17 cellular contexts compared by ENCODE assay signal in genomic region chr21:42489006-42489563, GRCh38. TPM values are rescaled to one million over a fixed set of nuclear protein-coding genes. Genes with fewer than 3 reads are reported as not detected.
DNase-seq lines count a peak whose midpoint lies in the region; ATAC-seq, FAIRE-seq and TF ChIP-seq lines count a peak whose summit lies in the region.
"Had no signal": no experiment of that assay in that cellular context is flagged by ENCODE, and none has a peak within 500 bp of the region (broad histone marks: within the 10 kb centered on the region; RNA-seq: fewer than 3 reads in every experiment).

No MANE protein-coding gene starts in this region.

- H3K4me1 ChIP-seq in HEK293 (ENCODE audit: control insufficient read depth, insufficient read depth, low read length), result no peaks in the 10 kb centered on the region
- H3K4me1 ChIP-seq: HAP-1 had no signal

- no peaks in the 10 kb centered on the region for H3K27me3 ChIP-seq in bronchial epithelial cell (ENCODE audit: control insufficient read depth, insufficient read depth, low read length)

- FAIRE-seq in GM12891 (lab: Jason Lieb, UNC) (peak; percentile 75), bronchial epithelial cell (lab: Jason Lieb, UNC) (peak; percentile 83)
- FAIRE-seq: H54 had no signal

- no peak for ATAC-seq in stimulated activated naive B cell treated with anti-CD40 and anti-IgM and Interleukin-4, amounts not matched to agents 10 μg/mL and 1 μg/mL and 100 μg/mL, for 72 hours (replicated peaks)
- ATAC-seq in HG02884 (IDR thresholded peaks at IDR 0.05; ENCODE audit: unreplicated experiment), result no peak
- ATAC-seq: GM23338 had no signal

- no peaks in the 10 kb centered on the region for H3K9me3 ChIP-seq in HEK293 (ENCODE audit: control insufficient read depth, insufficient read depth, low read depth, low read length)
- H3K9me3 ChIP-seq: HAP-1 had no signal

- no peak overlapping the region for H3K4me3 Mint-ChIP-seq in stimulated activated naive B cell treated with anti-CD40 and anti-IgM and Interleukin-4, amounts not matched to agents 10 μg/mL and 1 μg/mL and 100 μg/mL, for 72 hours
- H3K4me3 Mint-ChIP-seq: CD4-positive, alpha-beta memory T cell; GM23338 had no signal

- DNase-seq in GM12891 (ENCODE audit: insufficient read length, low spot score) (no peak), bronchial epithelial cell (ENCODE audit: low read depth) (no peak), retina (no peak)
- DNase-seq in stimulated activated naive B cell treated with anti-CD40 and anti-IgM and Interleukin-4, amounts not matched to agents 10 μg/mL and 1 μg/mL and 100 μg/mL, for 72 hours, result no peak
- DNase-seq: C1 segment of cervical spinal cord; Calu3; CD4-positive, alpha-beta memory T cell; COR-L47; DMS53; DMS79 treated with DMSO at 0.1 percent for 48 hours; GF-D8 had no signal

- POLR2A ChIA-PET in HEK293 (lab: Yijun Ruan, JAX), result no interaction called here

- no peak for TF ChIP-seq POLR2A in GM12891 (IDR thresholded peaks at IDR 0.05; ENCODE audit: low read depth, low read length)

- TF ChIP-seq CTCF in HEK293 (tag by site-specific recombination; IDR thresholded peaks at IDR 0.05) (no peak), bronchial epithelial cell (IDR thresholded peaks at IDR 0.05; ENCODE audit: insufficient read depth, low read length, severe bottlenecking) (no peak)

- peaks cover 3 to 6% of the 10 kb centered on the region in 2 donors for H3K36me3 Mint-ChIP-seq in stimulated activated naive B cell treated with anti-CD40 and anti-IgM and Interleukin-4, amounts not matched to agents 10 μg/mL and 1 μg/mL and 100 μg/mL, for 72 hours
- H3K36me3 Mint-ChIP-seq: CD4-positive, alpha-beta memory T cell had no signal

- H3K9me3 Mint-ChIP-seq in stimulated activated naive B cell treated with anti-CD40 and anti-IgM and Interleukin-4, amounts not matched to agents 10 μg/mL and 1 μg/mL and 100 μg/mL, for 72 hours, result peaks cover 6 to 7% of the 10 kb centered on the region in 2 donors
- H3K9me3 Mint-ChIP-seq: GM23338 had no signal

- H3K4me1 Mint-ChIP-seq in stimulated activated naive B cell treated with anti-CD40 and anti-IgM and Interleukin-4, amounts not matched to agents 10 μg/mL and 1 μg/mL and 100 μg/mL, for 72 hours, result peaks cover under 1 to 7% of the 10 kb centered on the region in 2 donors

- H3K36me3 ChIP-seq in HEK293 (ENCODE audit: control insufficient read depth in 2 of 2, insufficient read depth in 1 of 2, low read length in 2 of 2) (no peaks in the 10 kb centered on the region), bronchial epithelial cell (ENCODE audit: control insufficient read depth, insufficient read depth, low read length) (no peaks in the 10 kb centered on the region)
- H3K36me3 ChIP-seq: HAP-1 had no signal

- peak overlapping the region; percentile 76 for H3K27ac Mint-ChIP-seq in stimulated activated naive B cell treated with anti-CD40 and anti-IgM and Interleukin-4, amounts not matched to agents 10 μg/mL and 1 μg/mL and 100 μg/mL, for 72 hours
- H3K27ac Mint-ChIP-seq: CD4-positive, alpha-beta memory T cell; GM23338 had no signal

- no peak overlapping the region for H3K27ac ChIP-seq in HEK293 (ENCODE audit: extremely low read depth, low read depth, low read length)

- CTCF ChIA-PET in HEK293 (lab: Yijun Ruan, JAX), result no interaction called here

- H3K4me3 ChIP-seq in HEK293 (ENCODE audit: low read depth, low read length), result no peak overlapping the region
- H3K4me3 ChIP-seq in bronchial epithelial cell (ENCODE audit: low read depth, low read length), result no peak overlapping the region
- H3K4me3 ChIP-seq: GM23338, HAP-1 had no signal

- H3K27me3 Mint-ChIP-seq in stimulated activated naive B cell treated with anti-CD40 and anti-IgM and Interleukin-4, amounts not matched to agents 10 μg/mL and 1 μg/mL and 100 μg/mL, for 72 hours, result peaks cover 17 to 27% of the 10 kb centered on the region in 2 donors

TF ChIP-seq in GM12891, 5 proteins besides CTCF, POLR2A, EP300 and RAD21:
- TF ChIP-seq POLR2AphosphoS5 (IDR thresholded peaks at IDR 0.05; ENCODE audit: low read depth, low read length) (no peak), PAX5 (IDR thresholded peaks at IDR 0.05; ENCODE audit: insufficient read depth, low read length, severe bottlenecking) (no peak), SPI1 (IDR thresholded peaks at IDR 0.05; ENCODE audit: low read depth, low read length) (no peak), TAF1 (IDR thresholded peaks at IDR 0.05; ENCODE audit: low read depth, low read length) (no peak), POU2F2 (IDR thresholded peaks at IDR 0.05; ENCODE audit: low read depth, low read length) (no peak)

TF ChIP-seq in HEK293, 187 proteins besides CTCF, POLR2A, EP300 and RAD21 (continues in another document):
- TF ChIP-seq ZNF423 (tag by site-specific recombination; IDR thresholded peaks at IDR 0.05) (no peak), OSR2 (tag by site-specific recombination; IDR thresholded peaks at IDR 0.05) (no peak), ZNF248 (tag by site-specific recombination; IDR thresholded peaks at IDR 0.05) (no peak; the same call in 1 of the 2 replicates), SALL2 (tag by site-specific recombination; IDR thresholded peaks at IDR 0.05; ENCODE audit: borderline replicate concordance) (no peak), YY2 (tag by site-specific recombination; IDR thresholded peaks at IDR 0.05) (no peak), GLI2 (tag by site-specific recombination; IDR thresholded peaks at IDR 0.05; ENCODE audit: borderline replicate concordance, low read depth) (no peak), ZNF488 (tag by site-specific recombination; IDR thresholded peaks at IDR 0.05) (no peak), ZNF138 (tag by site-specific recombination; IDR thresholded peaks at IDR 0.05; ENCODE audit: borderline replicate concordance) (no peak), ZNF624 (tag by site-specific recombination; IDR thresholded peaks at IDR 0.05) (0 out of 2 replicates have a peak, but pooled peaks have one; percentile 46), ZNF302 (tag by site-specific recombination; IDR thresholded peaks at IDR 0.05; ENCODE audit: low read depth) (no peak)
- TF ChIP-seq, protein P1, sequence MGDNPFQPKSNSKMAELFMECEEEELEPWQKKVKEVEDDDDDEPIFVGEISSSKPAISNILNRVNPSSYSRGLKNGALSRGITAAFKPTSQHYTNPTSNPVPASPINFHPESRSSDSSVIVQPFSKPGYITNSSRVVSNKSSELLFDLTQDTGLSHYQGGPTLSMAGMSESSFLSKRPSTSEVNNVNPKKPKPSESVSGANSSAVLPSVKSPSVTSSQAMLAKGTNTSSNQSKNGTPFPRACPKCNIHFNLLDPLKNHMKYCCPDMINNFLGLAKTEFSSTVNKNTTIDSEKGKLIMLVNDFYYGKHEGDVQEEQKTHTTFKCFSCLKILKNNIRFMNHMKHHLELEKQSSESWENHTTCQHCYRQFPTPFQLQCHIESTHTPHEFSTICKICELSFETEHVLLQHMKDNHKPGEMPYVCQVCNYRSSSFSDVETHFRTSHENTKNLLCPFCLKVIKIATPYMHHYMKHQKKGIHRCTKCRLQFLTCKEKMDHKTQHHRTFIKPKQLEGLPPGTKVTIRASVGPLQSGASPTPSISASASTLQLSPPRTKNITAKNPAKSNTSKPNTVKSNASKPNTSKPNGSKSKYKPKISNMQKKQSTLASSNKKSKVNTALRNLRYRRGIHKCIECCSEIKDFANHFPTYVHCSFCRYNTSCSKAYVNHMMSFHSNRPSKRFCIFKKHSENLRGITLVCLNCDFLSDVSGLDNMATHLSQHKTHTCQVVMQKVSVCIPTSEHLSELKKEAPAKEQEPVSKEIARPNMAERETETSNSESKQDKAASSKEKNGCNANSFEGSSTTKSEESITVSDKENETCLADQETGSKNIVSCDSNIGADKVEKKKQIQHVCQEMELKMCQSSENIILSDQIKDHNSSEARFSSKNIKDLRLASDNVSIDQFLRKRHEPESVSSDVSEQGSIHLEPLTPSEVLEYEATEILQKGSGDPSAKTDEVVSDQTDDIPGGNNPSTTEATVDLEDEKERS (tag by site-specific recombination; IDR thresholded peaks at IDR 0.05), result no peak
- TF ChIP-seq, protein P2, sequence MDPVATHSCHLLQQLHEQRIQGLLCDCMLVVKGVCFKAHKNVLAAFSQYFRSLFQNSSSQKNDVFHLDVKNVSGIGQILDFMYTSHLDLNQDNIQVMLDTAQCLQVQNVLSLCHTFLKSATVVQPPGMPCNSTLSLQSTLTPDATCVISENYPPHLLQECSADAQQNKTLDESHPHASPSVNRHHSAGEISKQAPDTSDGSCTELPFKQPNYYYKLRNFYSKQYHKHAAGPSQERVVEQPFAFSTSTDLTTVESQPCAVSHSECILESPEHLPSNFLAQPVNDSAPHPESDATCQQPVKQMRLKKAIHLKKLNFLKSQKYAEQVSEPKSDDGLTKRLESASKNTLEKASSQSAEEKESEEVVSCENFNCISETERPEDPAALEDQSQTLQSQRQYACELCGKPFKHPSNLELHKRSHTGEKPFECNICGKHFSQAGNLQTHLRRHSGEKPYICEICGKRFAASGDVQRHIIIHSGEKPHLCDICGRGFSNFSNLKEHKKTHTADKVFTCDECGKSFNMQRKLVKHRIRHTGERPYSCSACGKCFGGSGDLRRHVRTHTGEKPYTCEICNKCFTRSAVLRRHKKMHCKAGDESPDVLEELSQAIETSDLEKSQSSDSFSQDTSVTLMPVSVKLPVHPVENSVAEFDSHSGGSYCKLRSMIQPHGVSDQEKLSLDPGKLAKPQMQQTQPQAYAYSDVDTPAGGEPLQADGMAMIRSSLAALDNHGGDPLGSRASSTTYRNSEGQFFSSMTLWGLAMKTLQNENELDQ (tag by site-specific recombination; IDR thresholded peaks at IDR 0.05; ENCODE audit: low read depth), result 0 out of 2 replicates have a peak, but pooled peaks have one; percentile 25

RNA-seq across cellular contexts. Expression of gene RSPH1, which starts 6.9 kb away (rescaled TPM):
- 2.6 TPM for polyA plus RNA-seq in GM12891 (2012; ENCODE audit: low read depth, missing spikeins)
- total RNA-seq in bronchial epithelial cell, result under 0.01 and 0.38 TPM in 2 replicates
- total RNA-seq: A172; CD4-positive, alpha-beta memory T cell; GM23338 had no signal
- polyA plus RNA-seq: CD4-positive, alpha-beta memory T cell had no signal

RNA-seq across cellular contexts. Expression of gene SLC37A1, which starts 24.6 kb away (rescaled TPM):
- 14.0 TPM for polyA plus RNA-seq in GM12891 (2012; ENCODE audit: low read depth, missing spikeins)
- total RNA-seq in bronchial epithelial cell, result 7.1 and 15.1 TPM in 2 replicates
